In the genomic region with DNA sequence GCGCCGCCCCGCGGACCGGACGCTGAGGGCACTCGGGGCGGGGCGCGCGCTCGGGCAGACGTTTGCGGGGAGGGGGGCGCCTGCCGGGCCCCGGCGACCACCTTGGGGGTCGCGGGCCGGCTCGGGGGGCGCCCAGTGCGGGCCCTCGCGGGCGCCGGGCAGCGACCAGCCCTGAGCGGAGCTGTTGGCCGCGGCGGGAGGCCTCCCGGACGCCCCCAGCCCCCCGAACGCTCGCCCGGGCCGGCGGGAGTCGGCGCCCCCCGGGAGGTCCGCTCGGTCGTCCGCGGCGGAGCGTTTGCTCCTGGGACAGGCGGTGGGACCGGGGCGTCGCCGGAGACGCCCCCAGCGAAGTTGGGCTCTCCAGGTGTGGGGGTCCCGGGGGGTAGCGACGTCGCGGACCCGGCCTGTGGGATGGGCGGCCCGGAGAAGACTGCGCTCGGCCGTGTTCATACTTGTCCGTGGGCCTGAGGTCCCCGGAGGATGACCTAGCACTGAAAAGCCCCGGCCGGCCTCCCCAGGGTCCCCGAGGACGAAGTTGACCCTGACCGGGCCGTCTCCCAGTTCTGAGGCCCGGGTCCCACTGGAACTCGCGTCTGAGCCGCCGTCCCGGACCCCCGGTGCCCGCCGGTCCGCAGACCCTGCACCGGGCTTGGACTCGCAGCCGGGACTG, we compare ENCODE assay signal across 1 cellular context.
TF ChIP-seq lines count a peak whose summit lies in the region.

No MANE protein-coding gene starts in this region.

TF ChIP-seq in GM12878, 131 proteins besides CTCF, POLR2A, EP300 and RAD21:
- no peak for TF ChIP-seq TARDBP (IDR thresholded peaks at IDR 0.05; ENCODE audit: borderline replicate concordance)
- 0 out of 2 replicates have a peak, but pooled peaks have one; percentile 3 for TF ChIP-seq SMARCA5 (IDR thresholded peaks at IDR 0.05)
- no peak for TF ChIP-seq CBX5 (IDR thresholded peaks at IDR 0.05; ENCODE audit: low read depth)
- TF ChIP-seq ZSCAN29 (IDR thresholded peaks at IDR 0.05): no peak
- peak; percentile 9; the same call in 1 of the 2 replicates for TF ChIP-seq GATAD2B (conservative IDR thresholded peaks at IDR 0.05; ENCODE audit: low read depth)
- TF ChIP-seq WRNIP1 (IDR thresholded peaks at IDR 0.05; ENCODE audit: borderline replicate concordance, low read depth, low read length): no peak
